1 cellular context compared by ENCODE assay signal in the genomic region with DNA sequence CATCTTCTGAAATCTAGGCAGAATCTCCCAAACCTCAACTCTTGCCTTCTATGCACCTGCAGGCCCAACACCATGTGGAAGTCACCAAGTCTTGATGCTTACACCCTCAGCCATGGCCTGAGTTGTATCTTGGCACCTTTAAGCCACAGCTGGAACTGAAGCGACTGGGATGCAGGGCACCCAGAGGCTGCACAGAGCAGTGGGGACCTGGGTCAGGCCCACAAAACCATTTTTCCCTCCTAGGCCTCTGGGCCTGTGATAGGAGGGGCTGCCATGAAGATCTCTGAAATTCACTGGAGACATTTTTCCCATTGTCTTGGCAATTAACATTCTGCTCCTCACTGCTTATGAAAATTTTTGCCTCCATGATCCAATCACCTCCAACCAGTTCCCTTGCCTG.
TF ChIP-seq lines count a peak whose summit lies in the region.

No MANE protein-coding gene starts in this region.

TF ChIP-seq in HEK293, 187 proteins besides CTCF, POLR2A, EP300 and RAD21 (continued from another document):
- TF ChIP-seq, protein P1, sequence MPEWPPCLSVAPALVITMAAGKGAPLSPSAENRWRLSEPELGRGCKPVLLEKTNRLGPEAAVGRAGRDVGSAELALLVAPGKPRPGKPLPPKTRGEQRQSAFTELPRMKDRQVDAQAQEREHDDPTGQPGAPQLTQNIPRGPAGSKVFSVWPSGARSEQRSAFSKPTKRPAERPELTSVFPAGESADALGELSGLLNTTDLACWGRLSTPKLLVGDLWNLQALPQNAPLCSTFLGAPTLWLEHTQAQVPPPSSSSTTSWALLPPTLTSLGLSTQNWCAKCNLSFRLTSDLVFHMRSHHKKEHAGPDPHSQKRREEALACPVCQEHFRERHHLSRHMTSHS (tag by site-specific recombination; IDR thresholded peaks at IDR 0.05), result no peak
- TF ChIP-seq ZNF585B (tag by site-specific recombination; IDR thresholded peaks at IDR 0.05), result peak; percentile 79
- 0 out of 2 replicates have a peak, but pooled peaks have one; percentile 23 for TF ChIP-seq TRIM28 (IDR thresholded peaks at IDR 0.05; ENCODE audit: borderline replicate concordance, low read length)
